In the genomic region with DNA sequence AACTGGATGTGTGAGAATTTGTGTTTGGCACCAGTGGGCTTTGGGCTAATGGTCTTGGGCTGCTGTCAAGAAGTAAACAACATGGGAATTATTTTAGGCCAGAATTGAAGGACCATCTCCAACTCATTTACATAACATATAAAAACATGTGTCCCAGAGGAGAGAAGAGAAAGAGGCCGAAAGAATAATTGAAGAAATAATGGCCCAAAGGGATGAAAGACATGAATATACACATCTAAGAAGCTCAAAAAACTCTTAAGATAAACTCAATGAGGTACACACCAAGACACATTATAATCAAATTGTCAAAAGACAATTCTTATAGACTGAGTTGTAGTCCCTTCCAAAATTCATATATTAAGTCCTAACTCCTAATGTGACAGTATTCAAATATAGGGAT, we compare ENCODE assay signal across 34 cellular contexts.
"Had no signal": no experiment of that assay in that cellular context is flagged by ENCODE, and none has a peak within 500 bp of the region (broad histone marks: within the 10 kb centered on the region; RNA-seq: fewer than 3 reads in every experiment).

No MANE protein-coding gene starts in this region.

- DNase-seq: Karpas-422, Kasumi-1, MG63, MM.1S, MV-4-11, NCI-H1048, NCI-H1092, NCI-H1092 treated with DMSO at 0.1 percent for 48 hours, NCI-H1105, NCI-H1105 treated with DMSO at 0.1 percent for 48 hours, NCI-H1417, NCI-H1417 treated with DMSO at 0.1 percent for 48 hours, NCI-H1436, NCI-H1436 treated with DMSO at 0.1 percent for 48 hours, NCI-H146, NCI-H1694, NCI-H1694 treated with DMSO at 0.1 percent for 48 hours, NCI-H187, NCI-H187 treated with DMSO at 0.1 percent for 48 hours, NCI-H1930, NCI-H2029, NCI-H2029 treated with DMSO at 0.1 percent for 48 hours, NCI-H2081, NCI-H2081 treated with DMSO at 0.1 percent for 48 hours, NCI-H2107, NCI-H2171, NCI-H2171 treated with DMSO at 0.1 percent for 48 hours, NCI-H2227 treated with DMSO at 0.1 percent for 48 hours, NCI-H226, NCI-H345, NCI-H446, NCI-H446 treated with DMSO at 0.1 percent for 48 hours, NCI-H510A, NCI-H510A treated with DMSO at 0.1 percent for 48 hours had no signal

- H3K36me3 ChIP-seq: MG63 had no signal

- H3K4me3 ChIP-seq: MG63 had no signal
